Comparison of ENCODE assay signal across 23 cellular contexts in genomic region chr22:19037282-19038163, GRCh38.
A peak's percentile ranks its signal among the peaks of the same experiment; 100 is the strongest.
DNase-seq lines count a peak whose midpoint lies in the region; ATAC-seq and TF ChIP-seq lines count a peak whose summit lies in the region.
"Had no signal": no experiment of that assay in that cellular context is flagged by ENCODE, and none has a peak within 500 bp of the region (broad histone marks: within the 10 kb centered on the region; RNA-seq: fewer than 3 reads in every experiment).

No MANE protein-coding gene starts in this region.

- WGBS in endodermal cell (ENCODE audit: insufficient coverage in 1 of 2, insufficient read length in 1 of 2), 2 experiments, result 86 to 96% methylated on average over 11 to 17 of the region's 17 CpGs
- 95% methylated on average over 17 of the region's 17 CpGs for WGBS in mammary epithelial cell (ENCODE audit: low coverage, missing lambda C conversion rate)

- TF ChIP-seq CTCF in natural killer cell (IDR thresholded peaks at IDR 0.05) (no peak), endodermal cell (conservative IDR thresholded peaks at IDR 0.05) (no peak), neural progenitor cell (IDR thresholded peaks at IDR 0.05) (no peak), upper lobe of right lung (IDR thresholded peaks at IDR 0.05) (no peak), mammary epithelial cell (conservative IDR thresholded peaks at IDR 0.05 in 1 of 2, IDR thresholded peaks at IDR 0.05 in 1 of 2; ENCODE audit: extremely low read depth in 1 of 2, insufficient read depth in 1 of 2, low read depth in 1 of 2, low read length in 2 of 2) (no peak)

- H3K4me2 ChIP-seq in neural progenitor cell, result no peak overlapping the region
- H3K4me2 ChIP-seq in mammary epithelial cell (ENCODE audit: insufficient read depth, low read depth, low read length), result no peak overlapping the region

- H3K36me3 Mint-ChIP-seq in natural killer cell treated with Interleukin-12 subunit alpha and Interleukin-12 subunit beta and Interleukin-15 and Interleukin-18, amount 100 ng/mL, for 72 hours, result no peaks in the 10 kb centered on the region
- H3K36me3 Mint-ChIP-seq in natural killer cell (peaks cover 8% of the 10 kb centered on the region), endodermal cell (ENCODE audit: low read depth) (peaks cover 34% of the 10 kb centered on the region), neural progenitor cell (peaks cover 10% of the 10 kb centered on the region)

- H3K4me1 ChIP-seq in endodermal cell (ENCODE audit: control insufficient read depth, insufficient read depth, low read length) (no peaks in the 10 kb centered on the region), neural progenitor cell (no peaks in the 10 kb centered on the region), upper lobe of right lung (no peaks in the 10 kb centered on the region), mammary epithelial cell (ENCODE audit: insufficient read depth, low read length) (no peaks in the 10 kb centered on the region)
- H3K4me1 ChIP-seq: BE2C, gastroesophageal sphincter, psoas muscle had no signal

- no peaks in the 10 kb centered on the region for H3K79me2 ChIP-seq in neural progenitor cell (ENCODE audit: low read depth)
- H3K79me2 ChIP-seq in mammary epithelial cell (ENCODE audit: insufficient read depth, low read length), result no peaks in the 10 kb centered on the region

- H4K20me1 ChIP-seq in neural progenitor cell (ENCODE audit: low read depth), result peaks cover 37% of the 10 kb centered on the region
- no peaks in the 10 kb centered on the region for H4K20me1 ChIP-seq in mammary epithelial cell (ENCODE audit: insufficient read depth, low read length)

- in situ Hi-C loops in mammary epithelial cell (cut with MboI; ENCODE audit: low sequenced_read_pairs in 2 of 2), result no loop called here

- BruUV-seq in mammary epithelial cell (replicated peaks; lab: Mats Ljungman, UMichigan), result no TSS peak

- H3K27me3 Mint-ChIP-seq in natural killer cell treated with Interleukin-12 subunit alpha and Interleukin-12 subunit beta and Interleukin-15 and Interleukin-18, amount 100 ng/mL, for 72 hours, result no peaks in the 10 kb centered on the region
- H3K27me3 Mint-ChIP-seq in natural killer cell (ENCODE audit: low read depth in 2 of 2) (no peaks in the 10 kb centered on the region), endodermal cell (ENCODE audit: insufficient read depth) (peaks cover 8% of the 10 kb centered on the region), neural progenitor cell (ENCODE audit: insufficient read depth, low read depth) (peaks cover 11% of the 10 kb centered on the region)

- no peak overlapping the region for H3K4me3 ChIP-seq in endodermal cell (ENCODE audit: low read length)
- no peak overlapping the region for H3K4me3 ChIP-seq in neural progenitor cell
- H3K4me3 ChIP-seq in upper lobe of right lung, result no peak overlapping the region
- H3K4me3 ChIP-seq in mammary epithelial cell (replicated peaks in 1 of 3; ENCODE audit: insufficient read depth in 1 of 3, low read depth in 2 of 3, low read length in 3 of 3), result no peak overlapping the region
- H3K4me3 ChIP-seq: gastroesophageal sphincter, mucosa of descending colon, psoas muscle had no signal

- no peak overlapping the region for H3K27ac Mint-ChIP-seq in natural killer cell treated with Interleukin-12 subunit alpha and Interleukin-12 subunit beta and Interleukin-15 and Interleukin-18, amount 100 ng/mL, for 72 hours
- H3K27ac Mint-ChIP-seq in natural killer cell (peak overlapping the region in 1 of 2 donors; percentile 4), endodermal cell (no peak overlapping the region), neural progenitor cell (peak overlapping the region; percentile 35)

- intact Hi-C loops in natural killer cell (cut with micrococcal nuclease), result no loop called here
- intact Hi-C loops in upper lobe of right lung (cut with DNase I), result no loop called here
- intact Hi-C loops in mammary epithelial cell (cut with micrococcal nuclease), result loop anchor here (10.0 kb wide), 1 partner anchor 83 kb away; no protein-coding TSS in a partner anchor

- no peak overlapping the region for H3K9ac ChIP-seq in endodermal cell (ENCODE audit: extremely low read depth, low read length, poor library complexity, severe bottlenecking)
- H3K9ac ChIP-seq in neural progenitor cell, result no peak overlapping the region
- no peak overlapping the region for H3K9ac ChIP-seq in mammary epithelial cell (ENCODE audit: insufficient read depth, low read length)

- peaks cover 10% of the 10 kb centered on the region for H3F3A ChIP-seq in neural progenitor cell (ENCODE audit: low read depth)

- H3K36me3 ChIP-seq in endodermal cell (ENCODE audit: control insufficient read depth, insufficient read depth, low read length) (peaks cover 14% of the 10 kb centered on the region), neural progenitor cell (no peaks in the 10 kb centered on the region), upper lobe of right lung (peaks cover 47% of the 10 kb centered on the region), mammary epithelial cell (ENCODE audit: insufficient read depth, low read length) (no peaks in the 10 kb centered on the region)

- DNase-seq in natural killer cell treated with Interleukin-12 subunit alpha and Interleukin-12 subunit beta and Interleukin-15 and Interleukin-18, amount 100 ng/mL, for 72 hours (ENCODE audit: low spot score), result peak; percentile 28
- DNase-seq in natural killer cell, result no peak
- DNase-seq in endodermal cell, result peak; percentile 36
- DNase-seq in neural progenitor cell (ENCODE audit: low spot score), result no peak
- DNase-seq in upper lobe of right lung, result peak; percentile 61
- no peak for DNase-seq in mammary epithelial cell
- no peak for DNase-seq in NCI-H774 (lab: John Stamatoyannopoulos, UW)
- DNase-seq in stimulated activated naive CD4-positive, alpha-beta T cell (lab: John Stamatoyannopoulos, UW), result no peak
- DNase-seq: ACHN; BE2C; hypothalamus; NCI-H1048; NCI-H1694 treated with DMSO at 0.1 percent for 48 hours; NCI-H2171; NCI-H510A treated with DMSO at 0.1 percent for 48 hours; NK-92 treated with Interleukin-12 subunit alpha and Interleukin-12 subunit beta, amount 100 ng/mL, for 24 hours; PC-3; psoas muscle; Right ventricle myocardium superior; SW 1271; T1000 had no signal

- peaks cover 0 to 4% of the 10 kb centered on the region in 2 donors for H3K4me1 Mint-ChIP-seq in natural killer cell treated with Interleukin-12 subunit alpha and Interleukin-12 subunit beta and Interleukin-15 and Interleukin-18, amount 100 ng/mL, for 72 hours (ENCODE audit: low read depth in 2 of 2)
- H3K4me1 Mint-ChIP-seq in natural killer cell (peaks cover 0 to 5% of the 10 kb centered on the region in 2 donors), endodermal cell (no peaks in the 10 kb centered on the region), neural progenitor cell (peaks cover 3% of the 10 kb centered on the region)

- no peaks in the 10 kb centered on the region for H3K27me3 ChIP-seq in endodermal cell (ENCODE audit: control insufficient read depth, insufficient read depth, low read length, poor library complexity, severe bottlenecking)
- H3K27me3 ChIP-seq in neural progenitor cell, result peaks cover 5% of the 10 kb centered on the region
- no peaks in the 10 kb centered on the region for H3K27me3 ChIP-seq in upper lobe of right lung
- no peaks in the 10 kb centered on the region for H3K27me3 ChIP-seq in mammary epithelial cell (ENCODE audit: insufficient read depth, low read length)
- H3K27me3 ChIP-seq: BE2C, gastroesophageal sphincter had no signal

- H2AFZ ChIP-seq in neural progenitor cell (replicated peaks), result no peak overlapping the region
- H2AFZ ChIP-seq in mammary epithelial cell (ENCODE audit: low read depth, low read length), result no peak overlapping the region

- ATAC-seq in natural killer cell treated with Interleukin-12 subunit alpha and Interleukin-12 subunit beta and Interleukin-15 and Interleukin-18, amount 100 ng/mL, for 72 hours, result no peak
- ATAC-seq in natural killer cell (no peak), upper lobe of right lung (no peak)
- ATAC-seq: gastroesophageal sphincter, mucosa of descending colon, psoas muscle had no signal

- H3K9me3 Mint-ChIP-seq in natural killer cell treated with Interleukin-12 subunit alpha and Interleukin-12 subunit beta and Interleukin-15 and Interleukin-18, amount 100 ng/mL, for 72 hours, result no peaks in the 10 kb centered on the region
- no peaks in the 10 kb centered on the region for H3K9me3 Mint-ChIP-seq in natural killer cell
- no peaks in the 10 kb centered on the region for H3K9me3 Mint-ChIP-seq in endodermal cell
- H3K9me3 Mint-ChIP-seq in neural progenitor cell, result no peaks in the 10 kb centered on the region

- no peak overlapping the region for H3K4me3 Mint-ChIP-seq in natural killer cell treated with Interleukin-12 subunit alpha and Interleukin-12 subunit beta and Interleukin-15 and Interleukin-18, amount 100 ng/mL, for 72 hours
- no peak overlapping the region for H3K4me3 Mint-ChIP-seq in natural killer cell
- H3K4me3 Mint-ChIP-seq in endodermal cell, result no peak overlapping the region
- no peak overlapping the region for H3K4me3 Mint-ChIP-seq in neural progenitor cell

- dilution Hi-C loops in mammary epithelial cell (cut with HindIII; ENCODE audit: low sequenced_read_pairs), result no loop called here

- no peaks in the 10 kb centered on the region for H3K9me3 ChIP-seq in endodermal cell (ENCODE audit: control insufficient read depth, low read length)
- H3K9me3 ChIP-seq in neural progenitor cell (ENCODE audit: low read depth), result no peaks in the 10 kb centered on the region
- no peaks in the 10 kb centered on the region for H3K9me3 ChIP-seq in upper lobe of right lung
- no peaks in the 10 kb centered on the region for H3K9me3 ChIP-seq in mammary epithelial cell (replicated peaks; ENCODE audit: insufficient read depth, low read length)
- H3K9me3 ChIP-seq: BE2C, gastroesophageal sphincter, mucosa of descending colon, psoas muscle had no signal

- CTCF ChIA-PET in mammary epithelial cell (lab: Charles Lee; ENCODE audit: low non-redundant PET), result no interaction called here

- H3K27ac ChIP-seq in endodermal cell (ENCODE audit: low read depth, low read length) (no peak overlapping the region), neural progenitor cell (no peak overlapping the region), upper lobe of right lung (no peak overlapping the region), mammary epithelial cell (ENCODE audit: insufficient read depth, low read depth, low read length) (no peak overlapping the region)
- H3K27ac ChIP-seq: gastroesophageal sphincter, psoas muscle had no signal

Comparison
In these comparisons a context has a peak if more than half of its experiments do, and no peak if none do; other contexts are left out.
1. DNase-seq: peak in natural killer cell treated with Interleukin-12 subunit alpha and Interleukin-12 subunit beta and Interleukin-15 and Interleukin-18, amount 100 ng/mL, for 72 hours (single experiment), endodermal cell (single experiment) and upper lobe of right lung (single experiment); none in natural killer cell (single experiment), neural progenitor cell (single experiment), mammary epithelial cell (single experiment), NCI-H774 (single experiment) and stimulated activated naive CD4-positive, alpha-beta T cell (0 of 6).